1 cellular context compared by ENCODE assay signal in the genomic region with DNA sequence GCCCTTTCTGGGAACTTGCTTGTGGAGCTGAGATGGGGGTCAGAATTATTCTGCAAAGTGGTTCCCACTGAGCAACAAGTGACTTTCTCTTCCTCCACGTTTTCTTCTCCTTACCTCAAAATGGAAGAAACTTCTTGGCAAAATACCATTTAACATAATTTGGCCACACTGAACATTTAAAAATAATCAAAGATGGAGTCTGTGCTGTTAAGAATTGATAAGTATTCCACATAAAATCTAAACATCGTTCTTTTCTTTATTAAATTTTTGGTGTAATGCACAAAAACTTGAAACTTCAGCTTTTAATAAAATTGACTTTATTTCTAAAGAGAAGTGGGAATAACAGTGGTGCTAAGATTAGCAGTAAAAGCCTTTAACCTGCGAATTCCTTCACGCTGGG.
TF ChIP-seq lines count a peak whose summit lies in the region.

No MANE protein-coding gene starts in this region.

TF ChIP-seq in K562, 482 proteins besides CTCF, POLR2A, EP300 and RAD21 (continued from another document and continues in another):
- no peak for TF ChIP-seq KDM4B (IDR thresholded peaks at IDR 0.05; ENCODE audit: borderline replicate concordance in 2 of 2, low read depth in 1 of 2)
- TF ChIP-seq, protein P1, sequence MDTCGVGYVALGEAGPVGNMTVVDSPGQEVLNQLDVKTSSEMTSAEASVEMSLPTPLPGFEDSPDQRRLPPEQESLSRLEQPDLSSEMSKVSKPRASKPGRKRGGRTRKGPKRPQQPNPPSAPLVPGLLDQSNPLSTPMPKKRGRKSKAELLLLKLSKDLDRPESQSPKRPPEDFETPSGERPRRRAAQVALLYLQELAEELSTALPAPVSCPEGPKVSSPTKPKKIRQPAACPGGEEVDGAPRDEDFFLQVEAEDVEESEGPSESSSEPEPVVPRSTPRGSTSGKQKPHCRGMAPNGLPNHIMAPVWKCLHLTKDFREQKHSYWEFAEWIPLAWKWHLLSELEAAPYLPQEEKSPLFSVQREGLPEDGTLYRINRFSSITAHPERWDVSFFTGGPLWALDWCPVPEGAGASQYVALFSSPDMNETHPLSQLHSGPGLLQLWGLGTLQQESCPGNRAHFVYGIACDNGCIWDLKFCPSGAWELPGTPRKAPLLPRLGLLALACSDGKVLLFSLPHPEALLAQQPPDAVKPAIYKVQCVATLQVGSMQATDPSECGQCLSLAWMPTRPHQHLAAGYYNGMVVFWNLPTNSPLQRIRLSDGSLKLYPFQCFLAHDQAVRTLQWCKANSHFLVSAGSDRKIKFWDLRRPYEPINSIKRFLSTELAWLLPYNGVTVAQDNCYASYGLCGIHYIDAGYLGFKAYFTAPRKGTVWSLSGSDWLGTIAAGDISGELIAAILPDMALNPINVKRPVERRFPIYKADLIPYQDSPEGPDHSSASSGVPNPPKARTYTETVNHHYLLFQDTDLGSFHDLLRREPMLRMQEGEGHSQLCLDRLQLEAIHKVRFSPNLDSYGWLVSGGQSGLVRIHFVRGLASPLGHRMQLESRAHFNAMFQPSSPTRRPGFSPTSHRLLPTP (IDR thresholded peaks at IDR 0.05; ENCODE audit: borderline replicate concordance, extremely low read depth, insufficient read length): no peak
- no peak for TF ChIP-seq RAD51 (IDR thresholded peaks at IDR 0.05; ENCODE audit: borderline replicate concordance, low read depth)
- no peak for TF ChIP-seq RBM22 (IDR thresholded peaks at IDR 0.05; ENCODE audit: low read depth, low read length, poor library complexity, severe bottlenecking)
- no peak for TF ChIP-seq SRSF9 (IDR thresholded peaks at IDR 0.05; ENCODE audit: borderline replicate concordance, low read depth, low read length)
- TF ChIP-seq, protein P2, sequence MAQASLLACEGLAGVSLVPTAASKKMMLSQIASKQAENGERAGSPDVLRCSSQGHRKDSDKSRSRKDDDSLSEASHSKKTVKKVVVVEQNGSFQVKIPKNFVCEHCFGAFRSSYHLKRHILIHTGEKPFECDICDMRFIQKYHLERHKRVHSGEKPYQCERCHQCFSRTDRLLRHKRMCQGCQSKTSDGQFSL (CRISPR knock-in tag; IDR thresholded peaks at IDR 0.05): no peak
- TF ChIP-seq, protein P2 (tag; IDR thresholded peaks at IDR 0.05): no peak
- no peak for TF ChIP-seq RB1 (IDR thresholded peaks at IDR 0.05; ENCODE audit: low read depth)
- TF ChIP-seq SETDB1 (IDR thresholded peaks at IDR 0.05; ENCODE audit: low read length): no peak
- TF ChIP-seq GATA2 (CRISPR knock-in tag; IDR thresholded peaks at IDR 0.05): no peak
- TF ChIP-seq, protein P3, sequence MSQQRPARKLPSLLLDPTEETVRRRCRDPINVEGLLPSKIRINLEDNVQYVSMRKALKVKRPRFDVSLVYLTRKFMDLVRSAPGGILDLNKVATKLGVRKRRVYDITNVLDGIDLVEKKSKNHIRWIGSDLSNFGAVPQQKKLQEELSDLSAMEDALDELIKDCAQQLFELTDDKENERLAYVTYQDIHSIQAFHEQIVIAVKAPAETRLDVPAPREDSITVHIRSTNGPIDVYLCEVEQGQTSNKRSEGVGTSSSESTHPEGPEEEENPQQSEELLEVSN (IDR thresholded peaks at IDR 0.05; ENCODE audit: borderline replicate concordance in 1 of 2, extremely low read depth in 1 of 2, insufficient read depth in 1 of 2, insufficient read length in 1 of 2, low read depth in 1 of 2, low read length in 1 of 2, poor library complexity in 1 of 2, severe bottlenecking in 1 of 2): no peak
- TF ChIP-seq MAFG (tag; conservative IDR thresholded peaks at IDR 0.05): no peak
- TF ChIP-seq ARID1B (IDR thresholded peaks at IDR 0.05): no peak
- TF ChIP-seq ZNF140 (CRISPR knock-in tag; IDR thresholded peaks at IDR 0.05): no peak
- no peak for TF ChIP-seq GABPA (tag; conservative IDR thresholded peaks at IDR 0.05; ENCODE audit: low read depth)
- no peak for TF ChIP-seq PYGO2 (tag; IDR thresholded peaks at IDR 0.05)
- peak; percentile 50; the same call in 1 of the 2 replicates for TF ChIP-seq HINFP (tag; conservative IDR thresholded peaks at IDR 0.05; ENCODE audit: low read depth)
- TF ChIP-seq SPI1 (IDR thresholded peaks at IDR 0.05; ENCODE audit: borderline replicate concordance, low read depth, low read length): no peak
- TF ChIP-seq CBFA2T2 (conservative IDR thresholded peaks at IDR 0.05): no peak
- no peak for TF ChIP-seq PBX2 (CRISPR knock-in tag; IDR thresholded peaks at IDR 0.05; ENCODE audit: low read depth)
- no peak for TF ChIP-seq PBX2 (tag; conservative IDR thresholded peaks at IDR 0.05; ENCODE audit: low read depth)
- TF ChIP-seq MCM7 (IDR thresholded peaks at IDR 0.05): no peak
- TF ChIP-seq RHOXF2B (CRISPR knock-in tag; conservative IDR thresholded peaks at IDR 0.05): no peak
- TF ChIP-seq ZEB2 (IDR thresholded peaks at IDR 0.05): no peak
- no peak for TF ChIP-seq KDM5B (IDR thresholded peaks at IDR 0.05; ENCODE audit: insufficient replicate concordance, low read depth, low read length)
- TF ChIP-seq, protein P4, sequence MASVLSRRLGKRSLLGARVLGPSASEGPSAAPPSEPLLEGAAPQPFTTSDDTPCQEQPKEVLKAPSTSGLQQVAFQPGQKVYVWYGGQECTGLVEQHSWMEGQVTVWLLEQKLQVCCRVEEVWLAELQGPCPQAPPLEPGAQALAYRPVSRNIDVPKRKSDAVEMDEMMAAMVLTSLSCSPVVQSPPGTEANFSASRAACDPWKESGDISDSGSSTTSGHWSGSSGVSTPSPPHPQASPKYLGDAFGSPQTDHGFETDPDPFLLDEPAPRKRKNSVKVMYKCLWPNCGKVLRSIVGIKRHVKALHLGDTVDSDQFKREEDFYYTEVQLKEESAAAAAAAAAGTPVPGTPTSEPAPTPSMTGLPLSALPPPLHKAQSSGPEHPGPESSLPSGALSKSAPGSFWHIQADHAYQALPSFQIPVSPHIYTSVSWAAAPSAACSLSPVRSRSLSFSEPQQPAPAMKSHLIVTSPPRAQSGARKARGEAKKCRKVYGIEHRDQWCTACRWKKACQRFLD (CRISPR knock-in tag; IDR thresholded peaks at IDR 0.05): peak; percentile 72; the same call in 1 of the 2 replicates
- TF ChIP-seq XRCC3 (IDR thresholded peaks at IDR 0.05): no peak
- no peak for TF ChIP-seq ADNP (tag; IDR thresholded peaks at IDR 0.05)
- TF ChIP-seq PRPF4 (IDR thresholded peaks at IDR 0.05; ENCODE audit: insufficient read depth, low read depth, low read length, poor library complexity, severe bottlenecking): no peak
- TF ChIP-seq ZBED1 (IDR thresholded peaks at IDR 0.05): no peak
- TF ChIP-seq, protein P5, sequence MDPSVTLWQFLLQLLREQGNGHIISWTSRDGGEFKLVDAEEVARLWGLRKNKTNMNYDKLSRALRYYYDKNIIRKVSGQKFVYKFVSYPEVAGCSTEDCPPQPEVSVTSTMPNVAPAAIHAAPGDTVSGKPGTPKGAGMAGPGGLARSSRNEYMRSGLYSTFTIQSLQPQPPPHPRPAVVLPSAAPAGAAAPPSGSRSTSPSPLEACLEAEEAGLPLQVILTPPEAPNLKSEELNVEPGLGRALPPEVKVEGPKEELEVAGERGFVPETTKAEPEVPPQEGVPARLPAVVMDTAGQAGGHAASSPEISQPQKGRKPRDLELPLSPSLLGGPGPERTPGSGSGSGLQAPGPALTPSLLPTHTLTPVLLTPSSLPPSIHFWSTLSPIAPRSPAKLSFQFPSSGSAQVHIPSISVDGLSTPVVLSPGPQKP (CRISPR knock-in tag; IDR thresholded peaks at IDR 0.05): no peak
- TF ChIP-seq, protein P6, sequence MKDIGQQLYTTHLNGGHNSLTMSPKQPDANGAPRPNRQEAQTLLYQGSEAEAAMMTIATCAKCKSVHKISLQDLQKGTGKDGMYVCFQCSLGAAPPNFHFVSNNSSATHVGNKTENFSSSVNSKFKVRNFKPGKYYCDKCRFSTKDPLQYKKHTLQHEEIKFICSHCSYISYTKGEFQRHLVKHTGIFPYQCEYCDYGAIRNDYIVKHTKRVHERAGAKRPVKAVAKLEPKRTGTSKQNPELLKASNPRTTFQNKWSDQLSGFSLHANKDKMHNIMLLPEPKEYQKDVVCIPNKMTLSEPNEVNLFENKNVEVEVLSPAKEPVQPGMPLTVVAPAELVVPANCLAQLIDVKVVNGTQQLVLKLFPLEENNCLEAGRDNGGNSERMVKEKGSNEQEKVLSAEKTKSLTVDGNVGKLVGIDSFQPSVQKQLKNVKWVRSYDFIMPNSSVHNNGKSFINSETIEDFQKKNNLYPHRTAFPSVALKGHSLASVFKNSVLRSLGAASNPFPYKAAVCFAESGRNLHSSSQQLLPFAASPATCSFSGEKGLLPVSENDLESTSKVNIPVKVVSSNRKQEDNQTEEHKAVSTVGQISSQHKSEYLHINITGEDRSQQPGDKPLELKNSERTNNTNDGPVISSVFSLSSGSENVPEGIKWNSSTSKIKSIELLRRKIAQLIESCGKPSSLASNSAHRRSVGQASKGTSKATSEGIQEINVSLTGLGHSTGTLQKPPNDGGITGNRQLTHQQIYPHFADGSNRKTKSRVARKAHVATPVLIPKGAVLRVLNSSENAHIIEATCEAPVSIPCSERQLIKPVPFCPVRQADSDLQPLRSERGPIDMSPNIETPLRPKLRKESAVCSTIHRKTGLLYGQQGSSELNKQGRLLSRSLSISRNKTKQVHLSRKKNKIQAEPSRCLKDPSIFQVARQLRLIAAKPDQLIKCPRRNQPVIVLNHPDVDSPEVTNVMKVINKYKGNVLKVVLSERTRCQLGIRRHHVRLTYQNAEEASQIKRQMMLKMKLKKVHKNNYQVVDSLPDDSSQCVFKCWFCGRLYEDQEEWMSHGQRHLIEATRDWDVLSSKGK (CRISPR knock-in tag; IDR thresholded peaks at IDR 0.05): no peak
